8 cellular contexts compared by ENCODE assay signal in the genomic region with DNA sequence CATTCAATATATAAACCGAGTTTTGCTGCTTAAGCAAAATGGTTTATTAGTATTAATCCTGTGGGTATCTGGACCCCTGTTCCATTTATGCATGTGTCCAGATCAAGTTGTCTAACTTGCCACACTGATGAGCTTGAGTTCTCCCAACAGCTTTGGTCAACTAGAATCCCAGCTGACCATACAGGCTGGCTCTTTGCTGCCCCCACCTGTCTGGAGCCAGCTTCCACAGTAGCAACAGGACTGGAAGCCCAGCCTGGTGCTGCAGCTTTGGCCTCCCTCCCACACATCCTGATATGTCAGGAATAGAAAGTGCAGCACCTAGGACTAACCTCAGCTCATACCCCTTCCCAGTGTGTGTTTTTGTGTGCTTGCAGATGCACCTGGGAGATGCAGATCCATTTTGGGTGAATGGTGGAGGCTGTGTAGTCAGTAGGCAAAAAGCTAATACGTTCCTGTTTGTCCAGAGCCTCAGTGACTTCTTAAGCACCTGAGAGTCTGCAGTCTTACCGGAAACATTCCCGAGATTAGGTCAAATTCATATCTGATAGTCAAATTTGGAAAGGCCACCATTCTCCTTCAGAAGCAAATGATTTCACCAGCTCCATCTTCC. TPM values are rescaled to one million over a fixed set of nuclear protein-coding genes. Genes with fewer than 3 reads are reported as not detected.
DNase-seq lines count a peak whose midpoint lies in the region; ATAC-seq and TF ChIP-seq lines count a peak whose summit lies in the region.

No MANE protein-coding gene starts in this region.

- H3K4me3 Mint-ChIP-seq in activated CD4-positive, alpha-beta memory T cell treated with anti-CD3 and anti-CD28 coated beads, Interleukin-2, amount 10 ng/mL, durations not matched to agents 7 days and 5 days: no peak overlapping the region

- no peaks in the 10 kb centered on the region for H3K27me3 ChIP-seq in prostate gland (replicated peaks; ENCODE audit: insufficient read depth)

- no peak overlapping the region for H3K27ac Mint-ChIP-seq in activated CD4-positive, alpha-beta memory T cell treated with anti-CD3 and anti-CD28 coated beads, Interleukin-2, amount 10 ng/mL, durations not matched to agents 7 days and 5 days

- no peak overlapping the region for H3K4me3 ChIP-seq in prostate gland

- no peaks in the 10 kb centered on the region for H3K36me3 Mint-ChIP-seq in activated CD4-positive, alpha-beta memory T cell treated with anti-CD3 and anti-CD28 coated beads, Interleukin-2, amount 10 ng/mL, durations not matched to agents 7 days and 5 days (ENCODE audit: low read depth)

- TF ChIP-seq POLR2A in prostate gland (IDR thresholded peaks at IDR 0.05): no peak

- H3K9me3 ChIP-seq in prostate gland: no peaks in the 10 kb centered on the region

- peak in 2 of 3 donors; percentile 0 to 9 for DNase-seq in stimulated activated CD4-positive, alpha-beta T cell treated with anti-CD3 and anti-CD28 coated beads, Interleukin-12 subunit alpha, Interleukin-12 subunit beta, amount 100 ng/mL, for 48 hours (ENCODE audit: low read depth in 2 of 3, low spot score in 1 of 3)
- no peak for DNase-seq in stimulated activated CD4-positive, alpha-beta T cell treated with anti-CD3 and anti-CD28 coated beads, Interleukin-12 subunit alpha, Interleukin-12 subunit beta, amount 100 ng/mL, for 4 hours
- DNase-seq in HEK293T (ENCODE audit: extremely low spot score) (peak; percentile 62), NCI-H2029 (lab: John Stamatoyannopoulos, UW) (peak; percentile 69), Right ventricle myocardium superior (peak; percentile 59), prostate gland (ENCODE audit: low spot score) (peak; percentile 55)
- peak; percentile 16 for DNase-seq in activated CD4-positive, alpha-beta memory T cell treated with anti-CD3 and anti-CD28 coated beads, Interleukin-2, amount 10 ng/mL, durations not matched to agents 7 days and 5 days

- no peak overlapping the region for H3K27ac ChIP-seq in prostate gland

- H3K36me3 ChIP-seq in prostate gland: no peaks in the 10 kb centered on the region

- WGBS in prostate gland: 64% methylated on average over 4 of the region's 4 CpGs

- no peaks in the 10 kb centered on the region for H3K4me1 ChIP-seq in prostate gland (replicated peaks)

- intact Hi-C loops in Right ventricle myocardium superior (cut with DNase I): loop anchor here (10.0 kb wide), 2 partner anchors 123 to 243 kb away; no protein-coding TSS in a partner anchor
- intact Hi-C loops in prostate gland (cut with DNase I): loop anchor here (5.0 to 10.0 kb wide), 2 partner anchors 143 to 245 kb away; no protein-coding TSS in a partner anchor

- CTCF ChIA-PET in HEK293T (lab: Yijun Ruan, JAX): interaction anchor here (0.6 to 1.6 kb wide), 13 partner anchors 9 to 260 kb away, joined by 3 to 26 read pairs (median 4); no protein-coding TSS in a partner anchor
- CTCF ChIA-PET in activated CD4-positive, alpha-beta memory T cell treated with anti-CD3 and anti-CD28 coated beads, Interleukin-2, amount 10 ng/mL, durations not matched to agents 7 days and 5 days (lab: Charles Lee): interaction anchor here (0.7 to 1.5 kb wide), 2 partner anchors 94 to 140 kb away, joined by 3 to 14 read pairs; no protein-coding TSS in a partner anchor

- no peaks in the 10 kb centered on the region for H3K27me3 Mint-ChIP-seq in activated CD4-positive, alpha-beta memory T cell treated with anti-CD3 and anti-CD28 coated beads, Interleukin-2, amount 10 ng/mL, durations not matched to agents 7 days and 5 days

- peak; percentile 67 to 76 (median 72) for TF ChIP-seq CTCF in prostate gland (IDR thresholded peaks at IDR 0.05)

- H3K4me1 Mint-ChIP-seq in activated CD4-positive, alpha-beta memory T cell treated with anti-CD3 and anti-CD28 coated beads, Interleukin-2, amount 10 ng/mL, durations not matched to agents 7 days and 5 days: no peaks in the 10 kb centered on the region

- POLR2A ChIA-PET in HEK293T (lab: Yijun Ruan, JAX): interaction anchor here (0.5 to 0.9 kb wide), 2 partner anchors 25 to 246 kb away, joined by 3 read pairs; no protein-coding TSS in a partner anchor
- POLR2A ChIA-PET in activated CD4-positive, alpha-beta memory T cell treated with anti-CD3 and anti-CD28 coated beads, Interleukin-2, amount 10 ng/mL, durations not matched to agents 7 days and 5 days (lab: Charles Lee): no interaction called here

- ATAC-seq in Right ventricle myocardium superior (ENCODE audit: poor library complexity): peak; percentile 80
- no peak for ATAC-seq in HG03097 (IDR thresholded peaks at IDR 0.05; ENCODE audit: low FRiP score, unreplicated experiment)

- H3K9me3 Mint-ChIP-seq in activated CD4-positive, alpha-beta memory T cell treated with anti-CD3 and anti-CD28 coated beads, Interleukin-2, amount 10 ng/mL, durations not matched to agents 7 days and 5 days: no peaks in the 10 kb centered on the region

TF ChIP-seq in HEK293T, 16 proteins besides CTCF, POLR2A, EP300 and RAD21:
- TF ChIP-seq L3MBTL2 (conservative IDR thresholded peaks at IDR 0.05) (no peak), HDGF (IDR thresholded peaks at IDR 0.05; ENCODE audit: borderline replicate concordance) (no peak), ARNT (IDR thresholded peaks at IDR 0.05) (no peak), BHLHE40 (IDR thresholded peaks at IDR 0.05; ENCODE audit: borderline replicate concordance) (no peak), CTBP1 (IDR thresholded peaks at IDR 0.05; ENCODE audit: borderline replicate concordance) (no peak), TARDBP (IDR thresholded peaks at IDR 0.05) (no peak), NFRKB (IDR thresholded peaks at IDR 0.05) (no peak), SP1 (IDR thresholded peaks at IDR 0.05) (no peak), ZNF384 (IDR thresholded peaks at IDR 0.05) (no peak), SUZ12 (IDR thresholded peaks at IDR 0.05) (no peak), FOXM1 (IDR thresholded peaks at IDR 0.05; ENCODE audit: borderline replicate concordance) (no peak), FOXK2 (IDR thresholded peaks at IDR 0.05) (no peak), LEF1 (IDR thresholded peaks at IDR 0.05; ENCODE audit: borderline replicate concordance) (no peak), ELF4 (IDR thresholded peaks at IDR 0.05) (no peak), FOXA1 (IDR thresholded peaks at IDR 0.05) (no peak)
- TF ChIP-seq, protein P1, sequence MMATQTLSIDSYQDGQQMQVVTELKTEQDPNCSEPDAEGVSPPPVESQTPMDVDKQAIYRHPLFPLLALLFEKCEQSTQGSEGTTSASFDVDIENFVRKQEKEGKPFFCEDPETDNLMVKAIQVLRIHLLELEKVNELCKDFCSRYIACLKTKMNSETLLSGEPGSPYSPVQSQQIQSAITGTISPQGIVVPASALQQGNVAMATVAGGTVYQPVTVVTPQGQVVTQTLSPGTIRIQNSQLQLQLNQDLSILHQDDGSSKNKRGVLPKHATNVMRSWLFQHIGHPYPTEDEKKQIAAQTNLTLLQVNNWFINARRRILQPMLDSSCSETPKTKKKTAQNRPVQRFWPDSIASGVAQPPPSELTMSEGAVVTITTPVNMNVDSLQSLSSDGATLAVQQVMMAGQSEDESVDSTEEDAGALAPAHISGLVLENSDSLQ (IDR thresholded peaks at IDR 0.05): no peak

RNA-seq across cellular contexts. Expression of a gene that starts 40.9 kb away (rescaled TPM):
- 1 to 10 TPM in 1 of 2 experiments, under 1 TPM in 1; 0.80 to 1.3 TPM for total RNA-seq in activated CD4-positive, alpha-beta memory T cell treated with anti-CD3 and anti-CD28 coated beads, Interleukin-2, amount 10 ng/mL, durations not matched to agents 7 days and 5 days
- total RNA-seq in Right ventricle myocardium superior (5.0 TPM), prostate gland (1 to 10 TPM; 4.9 to 5.2 TPM)
